1 cellular context compared by ENCODE assay signal in genomic region chr2:43197568-43197896, GRCh38.
TF ChIP-seq lines count a peak whose summit lies in the region.

No MANE protein-coding gene starts in this region.

TF ChIP-seq in K562, 482 proteins besides CTCF, POLR2A, EP300 and RAD21 (continued from another document):
- TF ChIP-seq, protein P1, sequence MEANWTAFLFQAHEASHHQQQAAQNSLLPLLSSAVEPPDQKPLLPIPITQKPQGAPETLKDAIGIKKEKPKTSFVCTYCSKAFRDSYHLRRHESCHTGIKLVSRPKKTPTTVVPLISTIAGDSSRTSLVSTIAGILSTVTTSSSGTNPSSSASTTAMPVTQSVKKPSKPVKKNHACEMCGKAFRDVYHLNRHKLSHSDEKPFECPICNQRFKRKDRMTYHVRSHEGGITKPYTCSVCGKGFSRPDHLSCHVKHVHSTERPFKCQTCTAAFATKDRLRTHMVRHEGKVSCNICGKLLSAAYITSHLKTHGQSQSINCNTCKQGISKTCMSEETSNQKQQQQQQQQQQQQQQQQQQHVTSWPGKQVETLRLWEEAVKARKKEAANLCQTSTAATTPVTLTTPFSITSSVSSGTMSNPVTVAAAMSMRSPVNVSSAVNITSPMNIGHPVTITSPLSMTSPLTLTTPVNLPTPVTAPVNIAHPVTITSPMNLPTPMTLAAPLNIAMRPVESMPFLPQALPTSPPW (CRISPR knock-in tag; IDR thresholded peaks at IDR 0.05) = no peak
- TF ChIP-seq PCBP1 (IDR thresholded peaks at IDR 0.05; ENCODE audit: low read depth, low read length, poor library complexity, severe bottlenecking) = no peak
